1 cellular context compared by ENCODE assay signal in genomic region chr6:43845646-43846045, GRCh38.
TF ChIP-seq lines count a peak whose summit lies in the region.

No MANE protein-coding gene starts in this region.

TF ChIP-seq in K562, 482 proteins besides CTCF, POLR2A, EP300 and RAD21:
- TF ChIP-seq POLR3G (IDR thresholded peaks at IDR 0.05; ENCODE audit: extremely low read depth, insufficient read length, insufficient replicate concordance) (no peak), DPF2 (IDR thresholded peaks at IDR 0.05) (no peak), CEBPG (CRISPR knock-in tag; IDR thresholded peaks at IDR 0.05) (no peak), CEBPG (tag; conservative IDR thresholded peaks at IDR 0.05 in 1 of 2, IDR thresholded peaks at IDR 0.05 in 1 of 2) (peak in 1 of 2 experiments; percentile 33; a peak in 1 of 4 replicates), ZNF785 (CRISPR knock-in tag; IDR thresholded peaks at IDR 0.05) (no peak), ZNF695 (CRISPR knock-in tag; IDR thresholded peaks at IDR 0.05) (no peak), BMI1 (IDR thresholded peaks at IDR 0.05; ENCODE audit: low read length) (no peak), ZNF274 (IDR thresholded peaks at IDR 0.05; ENCODE audit: borderline replicate concordance, low read depth, low read length) (no peak), POLR2AphosphoS5 (IDR thresholded peaks at IDR 0.05; ENCODE audit: control insufficient read depth, insufficient read depth, low read depth, low read length) (no peak), CEBPB (tag; IDR thresholded peaks at IDR 0.05) (peak; percentile 45; the same call in 1 of the 2 replicates), RBM15 (IDR thresholded peaks at IDR 0.05; ENCODE audit: insufficient read depth, low read length) (no peak), MEF2A (IDR thresholded peaks at IDR 0.05; ENCODE audit: control insufficient read depth, low read depth, low read length) (no peak), ETV1 (tag; conservative IDR thresholded peaks at IDR 0.05; ENCODE audit: low read depth) (no peak), PREB (CRISPR knock-in tag; IDR thresholded peaks at IDR 0.05) (no peak), GABPA (tag; conservative IDR thresholded peaks at IDR 0.05; ENCODE audit: low read depth) (no peak), ZBTB11 (CRISPR knock-in tag; IDR thresholded peaks at IDR 0.05) (no peak)
